In genomic region chr1:218350909-218351616, GRCh38 we compare ENCODE assay signal across 8 cellular contexts. TPM values are rescaled to one million over a fixed set of nuclear protein-coding genes. Genes with fewer than 3 reads are reported as not detected.
DNase-seq lines count a peak whose midpoint lies in the region; TF ChIP-seq lines count a peak whose summit lies in the region.

No MANE protein-coding gene starts in this region.

- H3K9me3 ChIP-seq in fibroblast of lung (ENCODE audit: control insufficient read depth, insufficient read depth, low read depth, low read length) = no peaks in the 10 kb centered on the region
- no peaks in the 10 kb centered on the region for H3K9me3 ChIP-seq in tibial nerve

- H3K27me3 ChIP-seq in fibroblast of lung (ENCODE audit: control insufficient read depth, insufficient read depth, low read length) (no peaks in the 10 kb centered on the region), tibial nerve (no peaks in the 10 kb centered on the region)

- H3K36me3 Mint-ChIP-seq in HFFc6 (ENCODE audit: low read depth) = no peaks in the 10 kb centered on the region

- H3K4me3 ChIP-seq in fibroblast of lung (replicated peaks in 1 of 4; ENCODE audit: control extremely low read depth in 1 of 4, insufficient read depth in 1 of 4, low read depth in 3 of 4, low read length in 4 of 4) = peak overlapping the region; percentile 2 to 82 (median 40)
- H3K4me3 ChIP-seq in tibial nerve = peak overlapping the region; percentile 10 to 37 (median 23)

- H3K4me3 Mint-ChIP-seq in HFFc6 = peak overlapping the region; percentile 5; the same call in 1 of the 2 replicates

- H3K4me2 ChIP-seq in fibroblast of lung (ENCODE audit: extremely low read depth, insufficient read depth, low read length) = peak overlapping the region; percentile 18

- no peak for TF ChIP-seq POLR2A in tibial nerve (IDR thresholded peaks at IDR 0.05)

- 3 to 7% methylated on average over 6 of the region's 6 CpGs for WGBS in tibial nerve, 2 donors

- H3K36me3 ChIP-seq in fibroblast of lung (ENCODE audit: control insufficient read depth, insufficient read depth, low read length) = no peaks in the 10 kb centered on the region
- H3K36me3 ChIP-seq in tibial nerve = no peaks in the 10 kb centered on the region

- H3K27me3 Mint-ChIP-seq in HFFc6 (ENCODE audit: insufficient read depth) = peaks cover 4% of the 10 kb centered on the region

- H3K27ac Mint-ChIP-seq in HFFc6 = no peak overlapping the region

- DNase-seq in EL (peak; percentile 87), HFFc6 (peak; percentile 37), RPMI7951 (ENCODE audit: low read depth) (peak; percentile 56), fibroblast of lung (ENCODE audit: low read depth in 2 of 2) (peak; percentile 79 to 93), tibial nerve (ENCODE audit: low spot score in 2 of 2) (no peak), DMS 273 treated with DMSO at 0.1 percent for 48 hours (lab: John Stamatoyannopoulos, UW) (no peak), islet precursor cell (no peak)
- DNase-seq in activated effector memory CD4-positive, alpha-beta T cell treated with anti-CD3 and anti-CD28 coated beads, Interleukin-2, amount 50 U/mL, for 16 hours = no peak

- peak overlapping the region; percentile 37 for H3K27ac ChIP-seq in fibroblast of lung (ENCODE audit: insufficient read depth, low read length)
- H3K27ac ChIP-seq in tibial nerve = peak overlapping the region; percentile 51 to 89 (median 74)

- H3K79me2 ChIP-seq in fibroblast of lung (ENCODE audit: control insufficient read depth, insufficient read depth, low read length) = peaks cover 7% of the 10 kb centered on the region

- H3K4me1 ChIP-seq in fibroblast of lung (ENCODE audit: control insufficient read depth, extremely low read depth, insufficient read depth, low read length) = no peaks in the 10 kb centered on the region
- H3K4me1 ChIP-seq in tibial nerve = peaks cover 0 to 50% (median 9%) of the 10 kb centered on the region in 4 donors

- no peaks in the 10 kb centered on the region for H3K9me3 Mint-ChIP-seq in HFFc6

- H2AFZ ChIP-seq in fibroblast of lung (ENCODE audit: low read length) = no peak overlapping the region

- TF ChIP-seq CTCF in HFFc6 (IDR thresholded peaks at IDR 0.05) (no peak), fibroblast of lung (conservative IDR thresholded peaks at IDR 0.05 in 1 of 2, IDR thresholded peaks at IDR 0.05 in 1 of 2; ENCODE audit: low read depth in 1 of 2, low read length in 2 of 2) (no peak), tibial nerve (IDR thresholded peaks at IDR 0.05) (no peak)

- no peak overlapping the region for H3K9ac ChIP-seq in fibroblast of lung (ENCODE audit: insufficient read depth, low read length)

- TF ChIP-seq EP300 in tibial nerve (IDR thresholded peaks at IDR 0.05) = no peak

- H4K20me1 ChIP-seq in fibroblast of lung (ENCODE audit: control insufficient read depth, extremely low read depth, insufficient read depth, low read length) = no peaks in the 10 kb centered on the region

- peaks cover 58% of the 10 kb centered on the region for H3K4me1 Mint-ChIP-seq in HFFc6 (ENCODE audit: low read depth)

RNA-seq across cellular contexts. Expression of gene TGFB2, which starts 5.9 kb away (rescaled TPM):
- total RNA-seq in HFFc6 (2021; fragmentation: NEBNext Ultra II Directional; extraction: Animal tissue kit (Norgen Biotek cat#: 25700)) = 10 to 100 TPM in 1 of 6 experiments, 1 to 10 TPM in 5; 2.0 to 11.8 (median 2.5) TPM
- 11.3 and 18.7 TPM in 2 replicates for total RNA-seq in RPMI7951 (2014; rRNA removed; shearing (Covaris generic))
- total RNA-seq in fibroblast of lung = 13.6 and 13.9 TPM in 2 replicates
- 7.1 and 29.1 TPM in 2 replicates for polyA plus RNA-seq in fibroblast of lung
- polyA plus RNA-seq in fibroblast of lung (2012) = 6.0 and 24.9 TPM in 2 replicates
- polyA minus RNA-seq in fibroblast of lung (ENCODE audit: low replicate concordance) = 3.0 and 5.5 TPM in 2 replicates
- total RNA-seq in tibial nerve = 10 to 100 TPM in 1 of 4 donors, 1 to 10 TPM in 3; 7.3 to 13.5 (median 8.3) TPM

Comparison
In these comparisons a context has a peak if more than half of its experiments do, and no peak if none do; other contexts are left out.
1. DNase-seq: peak in EL (single experiment), HFFc6 (single experiment), RPMI7951 (single experiment) and fibroblast of lung (2 of 2); none in tibial nerve (0 of 2), activated effector memory CD4-positive, alpha-beta T cell treated with anti-CD3 and anti-CD28 coated beads, Interleukin-2, amount 50 U/mL, for 16 hours (single experiment), DMS 273 treated with DMSO at 0.1 percent for 48 hours (single experiment) and islet precursor cell (single experiment).